Comparison of ENCODE assay signal across 8 cellular contexts in the genomic region with DNA sequence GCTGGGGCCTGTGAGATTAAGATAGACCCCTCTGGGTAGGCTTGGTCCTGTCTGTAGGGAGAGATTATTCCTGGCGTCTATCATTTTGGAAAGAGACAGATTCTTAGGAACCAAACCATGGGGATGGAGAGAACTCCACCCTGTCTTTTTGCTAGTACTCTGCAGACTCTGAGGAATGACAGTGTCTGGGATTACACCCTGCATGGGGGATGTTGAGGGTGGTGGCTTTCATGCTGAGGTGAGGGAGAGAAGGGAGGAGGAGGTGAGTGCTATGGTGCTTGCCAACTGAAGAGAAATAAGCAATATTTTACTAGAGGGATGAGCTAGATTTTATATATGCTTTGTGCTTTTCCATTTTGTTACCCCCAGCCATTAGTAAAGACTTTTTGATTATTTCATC.
"Had no signal": no experiment of that assay in that cellular context is flagged by ENCODE, and none has a peak within 500 bp of the region (broad histone marks: within the 10 kb centered on the region; RNA-seq: fewer than 3 reads in every experiment).

No MANE protein-coding gene starts in this region.

- H3K27ac Mint-ChIP-seq: GM23338, H9, HFFc6 had no signal

- H3K4me3 Mint-ChIP-seq: GM23338, H9, HFFc6 had no signal

- ATAC-seq: GM23338, HCT116 had no signal

- DNase-seq: GM23248, GOT3, H7, H9, HCEC 1CT, HFFc6 had no signal
